ENCODE assay signal across 26 cellular contexts in genomic region chr12:73374360-73374759, GRCh38.
"Had no signal": no experiment of that assay in that cellular context is flagged by ENCODE, and none has a peak within 500 bp of the region (broad histone marks: within the 10 kb centered on the region; RNA-seq: fewer than 3 reads in every experiment).

No MANE protein-coding gene starts in this region.

- H3K4me1 ChIP-seq: SJSA1 had no signal

- H3K36me3 ChIP-seq: SJSA1 had no signal

- H3K9me3 ChIP-seq: SK-N-SH had no signal

- ATAC-seq: Panc1 had no signal

- H3K27ac ChIP-seq: PC-9, SJSA1 had no signal

- H3K4me2 ChIP-seq: PC-9, SK-N-SH had no signal

- H3K4me3 ChIP-seq: PC-9, SJSA1 had no signal

- H2AFZ ChIP-seq: PC-9 had no signal

- DNase-seq: Karpas-422, MM.1S, MV-4-11, NCI-H1092, NCI-H1105, NCI-H1417 treated with DMSO at 0.1 percent for 48 hours, NCI-H1436 treated with DMSO at 0.1 percent for 48 hours, NCI-H1694 treated with DMSO at 0.1 percent for 48 hours, NCI-H187 treated with DMSO at 0.1 percent for 48 hours, NCI-H2029, NCI-H2081, NCI-H2171 treated with DMSO at 0.1 percent for 48 hours, NCI-H345, NCI-H446, NCI-H510A treated with DMSO at 0.1 percent for 48 hours, NCI-H524 treated with DMSO at 0.1 percent for 48 hours, NCI-H526 treated with DMSO at 0.1 percent for 48 hours, NCI-H774, PC-9, Right ventricle myocardium superior, SHP77 treated with DMSO at 0.1 percent for 48 hours, SK-N-SH, SW 1271 had no signal

- H3K27me3 ChIP-seq: SJSA1 had no signal

- FAIRE-seq: RCC 7860 had no signal

- H3K9ac ChIP-seq: SK-N-SH had no signal
